Comparison of ENCODE assay signal across 31 cellular contexts in the genomic region with DNA sequence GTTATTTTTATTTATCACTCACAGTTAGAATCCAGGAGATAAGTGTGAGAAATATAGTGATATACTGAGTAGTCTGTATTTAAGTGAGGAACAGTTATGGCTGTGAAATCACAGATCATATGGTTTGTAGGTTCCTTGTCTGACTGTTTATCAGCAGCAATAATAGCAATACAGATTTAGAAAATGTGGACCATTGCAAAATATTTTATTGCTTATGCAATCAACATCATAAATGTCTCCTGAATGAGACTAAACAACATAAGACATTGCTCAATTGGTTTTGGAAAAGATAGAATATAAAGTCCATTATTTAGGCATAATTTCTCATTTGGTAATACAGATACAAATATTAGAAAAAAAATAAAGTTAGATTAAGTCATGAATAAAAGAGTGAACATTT. TPM values are rescaled to one million over a fixed set of nuclear protein-coding genes. Genes with fewer than 3 reads are reported as not detected.
"Had no signal": no experiment of that assay in that cellular context is flagged by ENCODE, and none has a peak within 500 bp of the region (broad histone marks: within the 10 kb centered on the region; RNA-seq: fewer than 3 reads in every experiment).

No MANE protein-coding gene starts in this region.

- H3K27ac ChIP-seq: ascending aorta, SJSA1 had no signal

- H3K4me3 ChIP-seq: ascending aorta, MG63, SJSA1 had no signal

- H3K9me3 ChIP-seq: SJSA1, SK-N-SH had no signal

- H3K36me3 ChIP-seq: ascending aorta, MG63, SJSA1 had no signal

- DNase-seq: activated B cell treated with CpG ODN at 0.5 μM for 24 hours; activated CD4-positive, alpha-beta memory T cell treated with anti-CD3 and anti-CD28 coated beads, Interleukin-2, amount 10 ng/mL, durations not matched to agents 7 days and 5 days; activated CD4-positive, alpha-beta T cell treated with anti-CD3 and anti-CD28 coated beads for 4 hours; activated CD4-positive, CD25-positive, alpha-beta regulatory T cell treated with anti-CD3 and anti-CD28 coated beads, Interleukin-2, amount 50 U/mL, for 72 hours; activated CD8-positive, alpha-beta memory T cell treated with anti-CD3 and anti-CD28 coated beads for 24 hours; activated CD8-positive, alpha-beta memory T cell treated with anti-CD3 and anti-CD28 coated beads, Interleukin-2, amount 10 ng/mL, durations not matched to agents 7 days and 5 days; activated CD8-positive, alpha-beta memory T cell treated with anti-CD3 and anti-CD28 coated beads, Interleukin-2, amount 50 U/mL, for 48 hours; activated effector memory CD4-positive, alpha-beta T cell treated with Interleukin-2 at 50 U/mL for 16 hours; activated naive CD4-positive, alpha-beta T cell treated with anti-CD3 and anti-CD28 coated beads, Interleukin-2, amount 10 ng/mL, durations not matched to agents 7 days and 5 days; activated naive CD8-positive, alpha-beta T cell treated with anti-CD3 and anti-CD28 coated beads, Interleukin-2, amount 50 U/mL, for 24 hours; activated T-cell treated with anti-CD3 and anti-CD28 coated beads, Interleukin-2, amount 50 U/mL, for 48 hours; Karpas-422; KBM-7; MG63; NCI-H1048; NCI-H1105 treated with DMSO at 0.1 percent for 48 hours; NCI-H1436; NCI-H1694; NCI-H1930; NCI-H2081 treated with DMSO at 0.1 percent for 48 hours; NCI-H226; NCI-H446 treated with DMSO at 0.1 percent for 48 hours; NCI-H524; NCI-H69; NCI-H82; SHP77 treated with DMSO at 0.1 percent for 48 hours; SK-N-SH had no signal

- H3K4me1 ChIP-seq: ascending aorta, SJSA1 had no signal

- H3K9ac ChIP-seq: SK-N-SH had no signal

- H3K27me3 ChIP-seq: ascending aorta, MG63, SJSA1 had no signal

- ATAC-seq: activated CD8-positive, alpha-beta memory T cell treated with anti-CD3 and anti-CD28 coated beads, Interleukin-2, amount 10 ng/mL, durations not matched to agents 7 days and 5 days; activated naive CD8-positive, alpha-beta T cell treated with anti-CD3 and anti-CD28 coated beads, Interleukin-2, amount 50 U/mL, for 24 hours; Panc1 had no signal

RNA-seq across cellular contexts. Expression of gene CCDC170, which starts 43.7 kb away (rescaled TPM):
- total RNA-seq: activated B cell treated with CpG ODN at 0.5 μM for 24 hours; activated CD4-positive, alpha-beta memory T cell treated with anti-CD3 and anti-CD28 coated beads, Interleukin-2, amount 10 ng/mL, durations not matched to agents 7 days and 5 days; activated CD8-positive, alpha-beta memory T cell treated with anti-CD3 and anti-CD28 coated beads, Interleukin-2, amount 10 ng/mL, durations not matched to agents 7 days and 5 days; ascending aorta; RPMI7951 had no signal
